Comparison of ENCODE assay signal across 8 cellular contexts in the genomic region with DNA sequence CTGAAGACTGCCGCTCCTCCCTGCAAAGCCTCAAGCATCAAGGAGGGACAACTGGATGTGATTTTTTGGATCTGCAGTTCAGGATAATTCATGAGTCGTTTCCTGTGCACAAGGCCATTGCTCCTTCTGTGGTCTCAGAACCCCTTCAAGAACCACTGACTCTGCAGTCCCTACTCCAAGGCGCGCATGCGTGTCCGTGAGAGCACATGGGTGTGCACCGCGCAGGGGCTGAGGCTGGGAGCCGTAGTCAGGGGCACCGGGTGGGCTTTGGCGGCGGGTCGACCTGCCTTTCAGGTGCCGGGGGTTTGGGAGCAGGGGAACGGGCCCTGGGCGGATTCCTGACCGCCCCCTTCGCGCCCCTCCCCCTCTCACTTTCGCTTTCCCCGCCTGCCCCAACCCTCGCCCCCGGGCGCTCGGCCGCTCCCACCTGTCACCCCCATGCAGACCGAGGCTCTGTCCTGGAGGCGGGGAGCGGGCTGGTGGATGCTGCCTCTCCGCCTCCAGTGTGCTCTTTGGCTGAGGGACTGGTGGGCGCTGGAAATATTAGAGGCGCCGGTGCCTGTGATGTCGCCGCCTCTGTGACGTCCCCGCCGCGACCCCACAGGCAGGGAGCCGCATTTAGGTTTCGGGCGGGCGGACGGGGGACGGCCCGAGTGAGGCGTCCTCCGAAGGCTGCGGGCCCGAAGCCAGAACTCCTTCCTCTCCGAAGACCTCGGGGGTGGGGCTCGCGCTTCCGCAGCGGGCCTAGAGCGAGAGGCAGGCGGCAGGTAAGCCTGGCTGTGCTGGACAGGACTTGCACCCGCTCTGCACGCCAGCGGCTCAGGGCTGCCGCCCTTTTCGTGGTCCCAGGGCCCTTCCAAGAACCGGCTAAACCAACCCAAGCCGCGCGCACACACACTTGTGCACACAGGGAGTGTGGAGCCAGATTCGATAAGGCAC. TPM values are rescaled to one million over a fixed set of nuclear protein-coding genes. Genes with fewer than 3 reads are reported as not detected.
A peak's percentile ranks its signal among the peaks of the same experiment; 100 is the strongest.
DNase-seq lines count a peak whose midpoint lies in the region; TF ChIP-seq lines count a peak whose summit lies in the region.

A gene with protein sequence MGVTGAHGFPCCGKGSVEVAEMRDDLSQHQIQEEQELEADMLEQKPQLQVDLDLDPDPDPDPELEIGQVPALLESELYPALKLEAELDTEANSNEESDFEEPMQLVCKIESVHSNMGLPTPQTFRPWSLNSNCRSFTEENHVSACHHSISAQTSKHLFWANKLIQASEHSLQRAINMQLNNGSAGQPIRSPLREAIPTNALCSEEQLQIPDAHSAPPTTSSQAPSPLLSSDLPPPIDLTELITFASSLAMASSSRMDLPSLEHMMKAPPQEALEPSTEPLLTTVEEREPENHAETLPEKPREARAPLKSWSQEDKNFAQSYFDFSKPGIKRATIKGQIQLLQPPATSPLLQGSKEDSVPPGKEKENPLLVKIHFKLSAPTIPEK (minus strand): TSS at position 518 of the 939 bp plus-strand sequence. CDS start 78 bp downstream, at position 440.

- no peaks in the 10 kb centered on the region for H3K9me3 Mint-ChIP-seq in CD8-positive, alpha-beta memory T cell

- no peaks in the 10 kb centered on the region for H3K9me3 ChIP-seq in CD8-positive, alpha-beta memory T cell (ENCODE audit: low read length)
- no peaks in the 10 kb centered on the region for H3K9me3 ChIP-seq in HUES64 (ENCODE audit: insufficient read depth, low read depth, low read length)
- no peaks in the 10 kb centered on the region for H3K9me3 ChIP-seq in neutrophil

- peak; percentile 52 to 82 (median 67) for DNase-seq in CD8-positive, alpha-beta memory T cell
- DNase-seq in activated T-helper 1 cell treated with Interleukin-2 at 50 U/mL for 16 hours (ENCODE audit: low read depth) (peak; percentile 55), fibroblast of the aortic adventitia (ENCODE audit: low read depth) (peak; percentile 24), superior temporal gyrus (ENCODE audit: extremely low spot score) (peak; percentile 67), SW 1271 (lab: John Stamatoyannopoulos, UW) (no peak), SIG-M5 treated with dmso at 0.1 percent for 504 hours (lab: John Stamatoyannopoulos, UW; ENCODE audit: unreplicated experiment) (no peak)

- H3K4me3 ChIP-seq in CD8-positive, alpha-beta memory T cell (ENCODE audit: low read length): peak within 1 kb of the TSS; percentile 56
- H3K4me3 ChIP-seq in HUES64 (ENCODE audit: low read length) (peak within 1 kb of the TSS; percentile 59), fibroblast of the aortic adventitia (ENCODE audit: low read depth, low read length) (peak within 1 kb of the TSS; percentile 58), neutrophil (ENCODE audit: low read depth in 1 of 2, low read length in 1 of 2) (peak within 1 kb of the TSS; percentile 66 to 88)

- peak within 1 kb of the TSS; percentile 78 to 93 (median 84) for H3K4me3 Mint-ChIP-seq in CD8-positive, alpha-beta memory T cell

- POLR2A ChIA-PET in CD8-positive, alpha-beta memory T cell (lab: Charles Lee): no interaction called here

- 6% methylated on average over 68 of the region's 68 CpGs for WGBS in HUES64

- H3K27ac ChIP-seq in CD8-positive, alpha-beta memory T cell (ENCODE audit: low read depth, low read length): peak within 1 kb of the TSS; percentile 12
- H3K27ac ChIP-seq in HUES64 (ENCODE audit: low read depth, low read length) (peak within 1 kb of the TSS; percentile 37; the same call in 1 of the 2 replicates), neutrophil (peak within 1 kb of the TSS; percentile 78)

- peaks cover 26% of the 10 kb centered on the region for H3K4me1 ChIP-seq in CD8-positive, alpha-beta memory T cell (ENCODE audit: insufficient read depth, low read length)
- H3K4me1 ChIP-seq in HUES64 (ENCODE audit: insufficient read depth, low read length) (peaks cover 9% of the 10 kb centered on the region), neutrophil (ENCODE audit: control insufficient read depth in 1 of 2, insufficient read depth in 1 of 2, low read depth in 1 of 2, low read length in 1 of 2) (peaks cover 9 to 28% of the 10 kb centered on the region in 2 experiments)

- peak within 1 kb of the TSS; percentile 61 for H3K9ac ChIP-seq in HUES64 (ENCODE audit: low read depth, low read length)

- H3K27ac Mint-ChIP-seq in CD8-positive, alpha-beta memory T cell: peak within 1 kb of the TSS; percentile 75 to 91 (median 78)

- H3K4me1 Mint-ChIP-seq in CD8-positive, alpha-beta memory T cell: peaks cover 11 to 28% (median 21%) of the 10 kb centered on the region in 3 donors

- H3K36me3 ChIP-seq in CD8-positive, alpha-beta memory T cell (ENCODE audit: insufficient read depth, low read length): peaks cover 20% of the 10 kb centered on the region
- H3K36me3 ChIP-seq in HUES64 (ENCODE audit: insufficient read depth, low read length): peaks cover 30% of the 10 kb centered on the region
- peaks cover 35% of the 10 kb centered on the region for H3K36me3 ChIP-seq in neutrophil

- no peaks in the 10 kb centered on the region for H3K27me3 Mint-ChIP-seq in CD8-positive, alpha-beta memory T cell

- CTCF ChIA-PET in CD8-positive, alpha-beta memory T cell (lab: Charles Lee): interaction anchor here (0.9 to 6.0 kb wide), 2 partner anchors 43 to 56 kb away, joined by 3 to 28 read pairs; no protein-coding TSS in a partner anchor

- no peak for TF ChIP-seq CTCF in fibroblast of the aortic adventitia (IDR thresholded peaks at IDR 0.05; ENCODE audit: insufficient read depth, low read length)
- TF ChIP-seq CTCF in neutrophil (IDR thresholded peaks at IDR 0.05): no peak

- H3K36me3 Mint-ChIP-seq in CD8-positive, alpha-beta memory T cell: peaks cover 0 to 38% (median 1%) of the 10 kb centered on the region in 3 donors

- H3K27me3 ChIP-seq in CD8-positive, alpha-beta memory T cell (ENCODE audit: insufficient read depth, low read length, poor library complexity, severe bottlenecking): no peaks in the 10 kb centered on the region
- H3K27me3 ChIP-seq in HUES64 (ENCODE audit: insufficient read depth, low read length) (peaks cover 8% of the 10 kb centered on the region; the same call in 1 of the 2 replicates), neutrophil (no peaks in the 10 kb centered on the region)

RNA-seq across cellular contexts. Expression of the gene that starts here (rescaled TPM):
- total RNA-seq in CD8-positive, alpha-beta memory T cell: under 1 TPM in 1 of 2 experiments, not detected in 1; 0.15 TPM
- 0.33 TPM for polyA plus RNA-seq in CD8-positive, alpha-beta memory T cell
- not detected for polyA plus RNA-seq in HUES64 (2013, experiment 1 of 2)
- polyA plus RNA-seq in HUES64 (2013, experiment 2 of 2): not detected
- not detected in 2 replicates for total RNA-seq in fibroblast of the aortic adventitia (ENCODE audit: low replicate concordance)

Comparison
In these comparisons a context has a peak if more than half of its experiments do, and no peak if none do; other contexts are left out.
1. Peak in DNase-seq, H3K4me3 ChIP-seq and H3K27ac ChIP-seq in CD8-positive, alpha-beta memory T cell; RNA of the gene not detected or under 1 TPM.
2. Peak in DNase-seq and H3K4me3 ChIP-seq in fibroblast of the aortic adventitia; RNA of the gene not detected or under 1 TPM.
3. DNase-seq: peak in activated T-helper 1 cell treated with Interleukin-2 at 50 U/mL for 16 hours (single experiment) and superior temporal gyrus (single experiment); none in SW 1271 (0 of 2) and SIG-M5 treated with dmso at 0.1 percent for 504 hours (single experiment).
4. H3K27ac ChIP-seq: peak in every context shown above with its lines; median percentile 78 in neutrophil; 37 in HUES64; 12 in CD8-positive, alpha-beta memory T cell.
5. Peak in every context shown above with its lines, with median percentiles within 50 percentile points of each other: H3K4me3 ChIP-seq.